1 cellular context compared by ENCODE assay signal in the genomic region with DNA sequence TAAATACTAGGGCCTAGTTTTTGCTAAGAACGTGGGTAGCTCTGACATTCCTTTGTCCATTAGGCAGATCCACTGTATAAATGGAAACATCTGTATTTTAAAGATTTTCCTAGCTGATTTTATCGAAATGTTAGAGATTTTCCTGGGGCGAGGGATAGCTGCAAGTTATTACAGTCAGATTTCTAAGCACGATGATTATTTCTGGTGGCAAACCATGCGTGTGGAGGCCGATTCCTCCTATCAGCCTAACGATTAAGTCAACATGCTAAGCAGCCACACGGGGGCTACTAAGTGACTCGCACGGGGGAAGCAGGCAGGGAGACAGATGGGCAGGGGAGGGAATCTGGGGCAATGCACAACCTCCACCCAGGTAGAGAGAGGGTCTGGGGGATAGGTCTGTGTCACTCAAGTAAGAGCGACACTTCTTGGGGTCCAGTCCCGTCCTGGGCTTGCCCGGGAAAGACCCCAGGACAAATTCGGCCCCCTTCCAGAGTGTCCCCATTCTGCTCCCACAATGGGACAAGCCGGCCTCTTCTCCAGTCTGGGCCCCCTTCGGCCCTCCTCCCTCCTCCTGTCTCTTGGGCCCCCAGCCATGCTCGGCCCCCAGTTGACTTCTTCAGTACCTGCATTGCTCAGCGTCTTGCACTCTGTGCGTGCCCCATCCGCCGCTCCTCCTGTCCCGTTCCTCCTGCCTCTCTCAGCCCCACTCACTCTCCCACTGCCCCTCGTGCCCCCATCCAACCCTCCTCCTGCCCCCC.
A peak's percentile ranks its signal among the peaks of the same experiment; 100 is the strongest.
TF ChIP-seq lines count a peak whose summit lies in the region.

No MANE protein-coding gene starts in this region.

TF ChIP-seq in H1, 55 proteins besides CTCF, POLR2A, EP300 and RAD21:
- TF ChIP-seq KDM5A (IDR thresholded peaks at IDR 0.05; ENCODE audit: low read length) (0 out of 2 replicates have a peak, but pooled peaks have one; percentile 10), SAP30 (IDR thresholded peaks at IDR 0.05; ENCODE audit: insufficient read depth, insufficient replicate concordance, low read length) (peak; percentile 64), CREB1 (IDR thresholded peaks at IDR 0.05) (peak; percentile 12; the same call in 1 of the 2 replicates), SIN3A (conservative IDR thresholded peaks at IDR 0.05 in 1 of 2, IDR thresholded peaks at IDR 0.05 in 1 of 2; ENCODE audit: low read depth in 1 of 2, low read length in 2 of 2) (peak in 1 of 2 experiments; percentile 27), BCL11A (IDR thresholded peaks at IDR 0.05; ENCODE audit: low read depth in 2 of 2, low read length in 2 of 2) (no peak), MAX (IDR thresholded peaks at IDR 0.05) (peak; percentile 54; the same call in 1 of the 2 replicates), SP2 (IDR thresholded peaks at IDR 0.05; ENCODE audit: low read length) (no peak)
